ENCODE assay signal across 8 cellular contexts in genomic region chr6:139290787-139291294, GRCh38. TPM values are rescaled to one million over a fixed set of nuclear protein-coding genes. Genes with fewer than 3 reads are reported as not detected.
A peak's percentile ranks its signal among the peaks of the same experiment; 100 is the strongest.
DNase-seq lines count a peak whose midpoint lies in the region; ATAC-seq and TF ChIP-seq lines count a peak whose summit lies in the region.

No MANE protein-coding gene starts in this region.

- no peaks in the 10 kb centered on the region for H3K36me3 Mint-ChIP-seq in activated naive CD8-positive, alpha-beta T cell

- H3K27me3 Mint-ChIP-seq in activated naive CD8-positive, alpha-beta T cell: no peaks in the 10 kb centered on the region

- TF ChIP-seq CTCF in GM10248 (IDR thresholded peaks at IDR 0.05; ENCODE audit: control extremely low read depth, extremely low read depth, low read depth, missing control alignments) (no peak), kidney epithelial cell (IDR thresholded peaks at IDR 0.05; ENCODE audit: insufficient read depth, low read length, poor library complexity, severe bottlenecking) (no peak), thoracic aorta (IDR thresholded peaks at IDR 0.05) (no peak)

- H3K9me3 ChIP-seq in thoracic aorta: no peaks in the 10 kb centered on the region

- peak overlapping the region; percentile 69 to 70 for H3K27ac ChIP-seq in thoracic aorta

- ATAC-seq in GM21390 (IDR thresholded peaks at IDR 0.05; ENCODE audit: unreplicated experiment) (peak; percentile 79), HG03575 (IDR thresholded peaks at IDR 0.05; ENCODE audit: extremely low read depth, insufficient number of reproducible peaks, low FRiP score, unreplicated experiment) (peak; percentile 71), thoracic aorta (ENCODE audit: insufficient number of reproducible peaks, low FRiP score, low read depth) (peak; percentile 44)

- H3K36me3 ChIP-seq in kidney epithelial cell (ENCODE audit: control insufficient read depth, insufficient read depth, low read length): no peaks in the 10 kb centered on the region
- no peaks in the 10 kb centered on the region for H3K36me3 ChIP-seq in thoracic aorta

- H3K4me1 Mint-ChIP-seq in activated naive CD8-positive, alpha-beta T cell (ENCODE audit: low read depth): peaks cover 65% of the 10 kb centered on the region

- POLR2A ChIA-PET in GM10248 (lab: Yijun Ruan, JAX): interaction anchor here (1.3 kb wide), 1 partner anchor 84 kb away, joined by 6 read pairs; the partner anchor contains the start of gene CITED2

- peak overlapping the region; percentile 95 for H3K27ac Mint-ChIP-seq in activated naive CD8-positive, alpha-beta T cell

- CTCF ChIA-PET in GM10248 (lab: Yijun Ruan, JAX): interaction anchor here (1.0 to 2.3 kb wide), 7 partner anchors 11 to 40 kb away, joined by 3 to 9 read pairs (median 4); no protein-coding TSS in a partner anchor

- H3K4me3 Mint-ChIP-seq in activated naive CD8-positive, alpha-beta T cell: peak overlapping the region; percentile 80

- H3K9me3 Mint-ChIP-seq in activated naive CD8-positive, alpha-beta T cell (ENCODE audit: low read depth): no peaks in the 10 kb centered on the region

- peaks cover 18 to 23% of the 10 kb centered on the region in 2 donors for H3K4me1 ChIP-seq in thoracic aorta (ENCODE audit: control insufficient read depth in 1 of 2, low read depth in 2 of 2)

- DNase-seq in GM10248 (ENCODE audit: extremely low spot score): peak; percentile 81
- DNase-seq in kidney epithelial cell (ENCODE audit: low read depth): peak; percentile 18
- DNase-seq in thoracic aorta (ENCODE audit: low spot score): no peak
- no peak for DNase-seq in NCI-H1436 (lab: John Stamatoyannopoulos, UW)
- no peak for DNase-seq in DMS114 treated with DMSO at 0.1 percent for 48 hours (lab: John Stamatoyannopoulos, UW; ENCODE audit: unreplicated experiment)

- no peaks in the 10 kb centered on the region for H3K27me3 ChIP-seq in kidney epithelial cell (ENCODE audit: control insufficient read depth, insufficient read depth, low read length)
- H3K27me3 ChIP-seq in thoracic aorta (replicated peaks; ENCODE audit: insufficient read depth): no peaks in the 10 kb centered on the region

- no peak overlapping the region for H3K4me3 ChIP-seq in kidney epithelial cell (ENCODE audit: low read depth, low read length)
- peak overlapping the region; percentile 56 for H3K4me3 ChIP-seq in thoracic aorta

RNA-seq across cellular contexts. Expression of gene TXLNB, which starts 1.0 kb away (rescaled TPM):
- total RNA-seq in kidney epithelial cell (not detected in 2 replicates), thoracic aorta (under 1 TPM; 0.49 to 0.81 TPM)

Comparison
In these comparisons a context has a peak if more than half of its experiments do, and no peak if none do; other contexts are left out.
1. DNase-seq: peak in GM10248 (single experiment) and kidney epithelial cell (single experiment); none in thoracic aorta (single experiment), NCI-H1436 (single experiment) and DMS114 treated with DMSO at 0.1 percent for 48 hours (single experiment).
2. Peak in every context shown above with its lines, with median percentiles within 50 percentile points of each other: ATAC-seq.